8 cellular contexts compared by ENCODE assay signal in genomic region chr4:140343303-140343702, GRCh38. TPM values are rescaled to one million over a fixed set of nuclear protein-coding genes. Genes with fewer than 3 reads are reported as not detected.
A peak's percentile ranks its signal among the peaks of the same experiment; 100 is the strongest.
DNase-seq lines count a peak whose midpoint lies in the region; ATAC-seq and TF ChIP-seq lines count a peak whose summit lies in the region.

No MANE protein-coding gene starts in this region.

- H3K9me3 Mint-ChIP-seq in MCF 10A (ENCODE audit: unreplicated experiment), result no peaks in the 10 kb centered on the region
- no peaks in the 10 kb centered on the region for H3K9me3 Mint-ChIP-seq in stimulated activated memory B cell treated with anti-CD40 and anti-IgM and Interleukin-4, amounts not matched to agents 10 μg/mL and 1 μg/mL and 100 μg/mL, for 72 hours

- H3K4me1 ChIP-seq in breast epithelium (peaks cover 0 to 3% of the 10 kb centered on the region in 2 donors), upper lobe of right lung (no peaks in the 10 kb centered on the region), prostate gland (replicated peaks) (no peaks in the 10 kb centered on the region)

- CTCF ChIA-PET in MCF 10A (lab: Yijun Ruan, JAX), result interaction anchor here (0.6 to 3.4 kb wide), 6 partner anchors 13 to 662 kb away, joined by 3 to 24 read pairs (median 4); no protein-coding TSS in a partner anchor

- BruUV-seq in MCF 10A (replicated peaks; lab: Mats Ljungman, UMichigan), result no TSS peak

- no peaks in the 10 kb centered on the region for H3K27me3 Mint-ChIP-seq in MCF 10A (ENCODE audit: insufficient read depth, unreplicated experiment)
- H3K27me3 Mint-ChIP-seq in stimulated activated memory B cell treated with anti-CD40 and anti-IgM and Interleukin-4, amounts not matched to agents 10 μg/mL and 1 μg/mL and 100 μg/mL, for 72 hours, result peaks cover 21% of the 10 kb centered on the region

- TF ChIP-seq POLR2A in breast epithelium (IDR thresholded peaks at IDR 0.05) (no peak), prostate gland (IDR thresholded peaks at IDR 0.05) (no peak)

- H3K36me3 ChIP-seq in breast epithelium, result no peaks in the 10 kb centered on the region
- H3K36me3 ChIP-seq in upper lobe of right lung, result no peaks in the 10 kb centered on the region
- H3K36me3 ChIP-seq in prostate gland, result no peaks in the 10 kb centered on the region

- H3K27me3 ChIP-seq in breast epithelium (no peaks in the 10 kb centered on the region), upper lobe of right lung (no peaks in the 10 kb centered on the region), prostate gland (replicated peaks; ENCODE audit: insufficient read depth) (no peaks in the 10 kb centered on the region)

- H3K36me3 Mint-ChIP-seq in MCF 10A (ENCODE audit: insufficient read depth, unreplicated experiment), result no peaks in the 10 kb centered on the region
- no peaks in the 10 kb centered on the region for H3K36me3 Mint-ChIP-seq in stimulated activated memory B cell treated with anti-CD40 and anti-IgM and Interleukin-4, amounts not matched to agents 10 μg/mL and 1 μg/mL and 100 μg/mL, for 72 hours

- DNase-seq in MCF 10A (ENCODE audit: unreplicated experiment) (peak; percentile 68), breast epithelium (ENCODE audit: low spot score in 2 of 2) (no peak), epithelial cell of proximal tubule (ENCODE audit: low read depth) (peak; percentile 78), upper lobe of right lung (peak; percentile 83), prostate gland (ENCODE audit: low spot score) (no peak), GF-D8 (lab: John Stamatoyannopoulos, UW) (no peak)

- H3K4me3 ChIP-seq in breast epithelium, result no peak overlapping the region
- peak overlapping the region; percentile 32 for H3K4me3 ChIP-seq in epithelial cell of proximal tubule (ENCODE audit: low read depth, low read length)
- H3K4me3 ChIP-seq in upper lobe of right lung, result no peak overlapping the region
- no peak overlapping the region for H3K4me3 ChIP-seq in prostate gland

- intact Hi-C loops in MCF 10A (cut with micrococcal nuclease), result no loop called here
- intact Hi-C loops in breast epithelium (cut with DNase I; ENCODE audit: low total_unique reads), result no loop called here
- intact Hi-C loops in upper lobe of right lung (cut with DNase I), result no loop called here
- intact Hi-C loops in prostate gland (cut with DNase I), result no loop called here

- WGBS in prostate gland, result 19% methylated on average over 5 of the region's 5 CpGs

- no peaks in the 10 kb centered on the region for H3K9me3 ChIP-seq in breast epithelium
- no peaks in the 10 kb centered on the region for H3K9me3 ChIP-seq in upper lobe of right lung
- H3K9me3 ChIP-seq in prostate gland, result no peaks in the 10 kb centered on the region

- H3K4me1 Mint-ChIP-seq in MCF 10A (ENCODE audit: insufficient read depth, unreplicated experiment), result peaks cover 5% of the 10 kb centered on the region
- peaks cover 5% of the 10 kb centered on the region for H3K4me1 Mint-ChIP-seq in stimulated activated memory B cell treated with anti-CD40 and anti-IgM and Interleukin-4, amounts not matched to agents 10 μg/mL and 1 μg/mL and 100 μg/mL, for 72 hours

- TF ChIP-seq CTCF in MCF 10A (IDR thresholded peaks at IDR 0.05; ENCODE audit: unreplicated experiment), result no peak
- TF ChIP-seq CTCF in breast epithelium (IDR thresholded peaks at IDR 0.05), result no peak
- TF ChIP-seq CTCF in epithelial cell of proximal tubule (conservative IDR thresholded peaks at IDR 0.05; ENCODE audit: low read depth, low read length), result no peak
- no peak for TF ChIP-seq CTCF in upper lobe of right lung (IDR thresholded peaks at IDR 0.05)
- no peak for TF ChIP-seq CTCF in prostate gland (IDR thresholded peaks at IDR 0.05)

- H3K27ac Mint-ChIP-seq in MCF 10A (ENCODE audit: low read depth, unreplicated experiment), result no peak overlapping the region
- H3K27ac Mint-ChIP-seq in stimulated activated memory B cell treated with anti-CD40 and anti-IgM and Interleukin-4, amounts not matched to agents 10 μg/mL and 1 μg/mL and 100 μg/mL, for 72 hours, result no peak overlapping the region

- no peak overlapping the region for H3K4me3 Mint-ChIP-seq in MCF 10A (ENCODE audit: unreplicated experiment)
- no peak overlapping the region for H3K4me3 Mint-ChIP-seq in stimulated activated memory B cell treated with anti-CD40 and anti-IgM and Interleukin-4, amounts not matched to agents 10 μg/mL and 1 μg/mL and 100 μg/mL, for 72 hours

- ATAC-seq in HG03469 (IDR thresholded peaks at IDR 0.05; ENCODE audit: unreplicated experiment) (peak; percentile 70), upper lobe of right lung (peak; percentile 95)
- ATAC-seq in stimulated activated memory B cell treated with anti-CD40 and anti-IgM and Interleukin-4, amounts not matched to agents 10 μg/mL and 1 μg/mL and 100 μg/mL, for 72 hours, result no peak

- H3K27ac ChIP-seq in breast epithelium (no peak overlapping the region), upper lobe of right lung (no peak overlapping the region), prostate gland (no peak overlapping the region)

- POLR2A ChIA-PET in MCF 10A (lab: Yijun Ruan, JAX), result interaction anchor here (0.7 to 1.1 kb wide), 3 partner anchors 82 to 727 kb away, joined by 3 read pairs; no protein-coding TSS in a partner anchor

RNA-seq across cellular contexts. Expression of gene SCOC, which starts 30.1 kb away (rescaled TPM):
- 49.2 and 57.5 TPM in 2 replicates for total RNA-seq in MCF 10A (2022)
- total RNA-seq in breast epithelium, result 10 to 100 TPM; 44.6 to 64.0 (median 47.5) TPM
- total RNA-seq in epithelial cell of proximal tubule, result 68.3 and 79.8 TPM in 2 replicates
- total RNA-seq in upper lobe of right lung, result 45.4 TPM
- 10 to 100 TPM; 28.2 to 58.8 TPM for total RNA-seq in prostate gland

Comparison
In these comparisons a context has a peak if more than half of its experiments do, and no peak if none do; other contexts are left out.
1. DNase-seq: peak in MCF 10A (single experiment), epithelial cell of proximal tubule (single experiment) and upper lobe of right lung (single experiment); none in breast epithelium (0 of 2), prostate gland (single experiment) and GF-D8 (single experiment).